Comparison of ENCODE assay signal across 8 cellular contexts in the genomic region with DNA sequence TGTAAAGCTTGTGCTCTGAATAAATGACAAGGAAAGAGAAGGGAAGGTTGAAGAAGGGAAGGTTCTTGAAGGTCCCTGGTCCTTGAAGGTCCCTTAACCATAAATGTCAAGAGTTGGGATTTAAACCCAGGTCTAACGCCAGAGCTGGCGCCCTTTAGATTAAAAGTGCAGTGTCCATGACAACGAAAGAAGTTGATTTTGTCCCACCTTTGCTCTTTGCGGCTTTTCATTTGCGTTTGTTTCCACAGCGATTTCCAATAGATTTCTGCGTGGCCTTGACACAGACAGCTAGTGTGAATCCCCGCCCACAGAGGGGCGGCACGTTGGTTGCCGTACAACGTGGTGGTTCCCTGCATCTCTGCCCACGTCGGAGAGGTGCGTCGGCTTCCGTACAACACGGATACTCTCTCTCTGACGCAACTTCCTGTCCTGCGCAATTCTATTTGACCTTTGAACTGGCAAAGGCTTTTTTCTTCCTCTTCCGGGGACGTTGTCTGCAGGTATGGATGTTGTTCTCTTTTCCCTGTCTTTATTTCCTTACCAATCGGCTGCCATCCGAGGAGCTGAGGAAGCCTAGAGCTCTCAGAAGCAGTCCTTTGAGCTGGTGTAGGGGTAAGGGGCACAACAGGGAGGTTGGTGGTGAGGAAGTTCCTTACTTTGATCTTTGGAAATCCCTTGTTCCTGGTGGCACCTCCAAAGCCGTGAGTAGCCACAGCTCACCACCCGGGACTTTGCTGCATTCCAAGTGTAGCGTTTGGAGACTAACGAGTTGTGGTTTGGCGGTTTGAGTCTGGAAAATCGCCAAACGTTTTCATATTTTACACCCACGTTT. TPM values are rescaled to one million over a fixed set of nuclear protein-coding genes. Genes with fewer than 3 reads are reported as not detected.
DNase-seq lines count a peak whose midpoint lies in the region; ATAC-seq and TF ChIP-seq lines count a peak whose summit lies in the region.

A gene (plus strand): TSS at position 476 of the 832 bp plus-strand sequence. CDS start 1,384 bp downstream, outside the sequence.

- peak within 1 kb of the TSS; percentile 93 for H3K4me3 Mint-ChIP-seq in activated CD4-positive, alpha-beta T cell treated with anti-CD3 and anti-CD28 coated beads, Interleukin-2, amount 10 ng/mL, durations not matched to agents 24 days and 14 days

- H3K4me1 Mint-ChIP-seq in activated CD4-positive, alpha-beta T cell treated with anti-CD3 and anti-CD28 coated beads, Interleukin-2, amount 10 ng/mL, durations not matched to agents 24 days and 14 days, result peaks cover 40% of the 10 kb centered on the region

- peaks cover 72% of the 10 kb centered on the region for H3K36me3 Mint-ChIP-seq in activated CD4-positive, alpha-beta T cell treated with anti-CD3 and anti-CD28 coated beads, Interleukin-2, amount 10 ng/mL, durations not matched to agents 24 days and 14 days (ENCODE audit: low read depth)

- H3K27ac ChIP-seq in colonic mucosa (peak within 1 kb of the TSS; percentile 79), layer of hippocampus (ENCODE audit: low read depth, low read length) (peak within 1 kb of the TSS; percentile 58)

- H3K9me3 Mint-ChIP-seq in activated CD4-positive, alpha-beta T cell treated with anti-CD3 and anti-CD28 coated beads, Interleukin-2, amount 10 ng/mL, durations not matched to agents 24 days and 14 days, result peaks cover 8% of the 10 kb centered on the region

- peaks cover 6% of the 10 kb centered on the region for H3K4me1 ChIP-seq in colonic mucosa

- no peaks in the 10 kb centered on the region for H3K27me3 ChIP-seq in BJ (ENCODE audit: control insufficient read depth, insufficient read depth, low read length)
- H3K27me3 ChIP-seq in colonic mucosa, result no peaks in the 10 kb centered on the region
- no peaks in the 10 kb centered on the region for H3K27me3 ChIP-seq in layer of hippocampus (ENCODE audit: control insufficient read depth, insufficient read depth, low read length)

- H3K9ac ChIP-seq in colonic mucosa (ENCODE audit: low read depth in 2 of 2, low read length in 2 of 2), result peak within 1 kb of the TSS; percentile 80 to 89

- DNase-seq in BJ (ENCODE audit: low read depth) (peak; percentile 93), NCI-H526 treated with DMSO at 0.1 percent for 48 hours (lab: John Stamatoyannopoulos, UW) (peak; percentile 93), colonic mucosa (peak; percentile 98)
- peak; percentile 99 for DNase-seq in activated CD4-positive, alpha-beta T cell treated with anti-CD3 and anti-CD28 coated beads, Interleukin-2, amount 10 ng/mL, durations not matched to agents 24 days and 14 days
- peak; percentile 92 to 97 for DNase-seq in stimulated activated CD4-positive, alpha-beta T cell treated with anti-CD3 and anti-CD28 coated beads, Interleukin-1b, Interleukin-23, amount 100 ng/mL, for 4 hours (ENCODE audit: low read depth in 2 of 2)

- no peaks in the 10 kb centered on the region for H3K9me3 ChIP-seq in colonic mucosa

- CTCF ChIA-PET in BJ (lab: Yijun Ruan, JAX), result interaction anchor here (1.8 kb wide), 1 partner anchor 17 kb away, joined by 4 read pairs; no protein-coding TSS in a partner anchor

- peak within 1 kb of the TSS; percentile 96 for H3K27ac Mint-ChIP-seq in activated CD4-positive, alpha-beta T cell treated with anti-CD3 and anti-CD28 coated beads, Interleukin-2, amount 10 ng/mL, durations not matched to agents 24 days and 14 days

- no peaks in the 10 kb centered on the region for H3K27me3 Mint-ChIP-seq in activated CD4-positive, alpha-beta T cell treated with anti-CD3 and anti-CD28 coated beads, Interleukin-2, amount 10 ng/mL, durations not matched to agents 24 days and 14 days

- POLR2A ChIA-PET in BJ (lab: Charles Lee), result no interaction called here

- TF ChIP-seq CTCF in BJ (IDR thresholded peaks at IDR 0.05; ENCODE audit: insufficient read depth, low read depth, low read length), result no peak
- no peak for TF ChIP-seq CTCF in colonic mucosa (IDR thresholded peaks at IDR 0.05)

- ATAC-seq in GM19324 (IDR thresholded peaks at IDR 0.05; ENCODE audit: low FRiP score, unreplicated experiment) (peak; percentile 100), HG03469 (IDR thresholded peaks at IDR 0.05; ENCODE audit: unreplicated experiment) (peak; percentile 100)

- peaks cover 9% of the 10 kb centered on the region for H3K36me3 ChIP-seq in BJ (ENCODE audit: control insufficient read depth, insufficient read depth, low read length)
- peaks cover 11% of the 10 kb centered on the region for H3K36me3 ChIP-seq in colonic mucosa

- intact Hi-C loops in activated CD4-positive, alpha-beta T cell treated with anti-CD3 and anti-CD28 coated beads, Interleukin-2, amount 10 ng/mL, durations not matched to agents 24 days and 14 days (cut with micrococcal nuclease), result loop anchor here (1.0 to 10.0 kb wide), 7 partner anchors 30 to 1194 kb away; a partner anchor contains a TSS
- intact Hi-C loops in colonic mucosa (cut with DNase I), result no loop called here

- peak within 1 kb of the TSS; percentile 83 for H3K4me3 ChIP-seq in BJ (ENCODE audit: low read depth, low read length)
- H3K4me3 ChIP-seq in colonic mucosa, result peak within 1 kb of the TSS; percentile 60

RNA-seq across cellular contexts. Expression of the gene that starts here (rescaled TPM):
- polyA plus RNA-seq in BJ (2011; rRNA removed), result 1,816 and 2,589 TPM in 2 replicates
- polyA minus RNA-seq in BJ (2011; rRNA and poly(A)+ RNA removed), result 96.3 and 123 TPM in 2 replicates
- total RNA-seq in activated CD4-positive, alpha-beta T cell treated with anti-CD3 and anti-CD28 coated beads, Interleukin-2, amount 10 ng/mL, durations not matched to agents 24 days and 14 days, result 1,411 and 1,425 TPM in 2 replicates
- 1,000 to 10,000 TPM in 1 of 2 donors, 100 to 1,000 TPM in 1; 838 to 1,046 TPM for total RNA-seq in colonic mucosa

Comparison
In these comparisons a context has a peak if more than half of its experiments do, and no peak if none do; other contexts are left out.
1. Peak in every context shown above with its lines: DNase-seq, ATAC-seq, H3K4me3 ChIP-seq and H3K27ac ChIP-seq.